ENCODE assay signal across 34 cellular contexts in the genomic region with DNA sequence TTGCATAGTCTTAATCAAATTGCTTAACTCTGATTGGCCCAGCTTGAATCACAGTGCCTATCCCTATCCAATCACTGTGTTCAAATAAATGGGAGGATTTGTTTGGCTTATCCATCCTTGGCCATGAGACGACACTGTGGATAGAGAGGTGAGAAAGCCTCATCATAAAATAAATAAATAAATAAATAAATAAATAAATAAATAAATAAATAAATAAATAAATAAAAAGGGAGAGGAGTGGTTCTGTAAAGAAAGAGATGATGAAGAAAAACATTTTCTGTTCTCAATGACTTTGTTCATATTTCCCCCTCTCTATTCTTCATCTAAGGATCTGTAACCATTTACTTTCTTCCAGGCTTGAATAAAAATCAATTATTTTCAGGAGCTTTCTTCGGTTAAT.
"Had no signal": no experiment of that assay in that cellular context is flagged by ENCODE, and none has a peak within 500 bp of the region (broad histone marks: within the 10 kb centered on the region; RNA-seq: fewer than 3 reads in every experiment).

No MANE protein-coding gene starts in this region.

- ATAC-seq: activated naive CD4-positive, alpha-beta T cell treated with anti-CD3 and anti-CD28 coated beads, Interleukin-2, amount 50 U/mL, for 72 hours; activated naive CD8-positive, alpha-beta T cell treated with anti-CD3 and anti-CD28 coated beads, Interleukin-2, amount 50 U/mL, for 24 hours; activated T-cell treated with anti-CD3 and anti-CD28 coated beads, Interleukin-2, amount 50 U/mL, for 4 hours; activated T-cell treated with anti-CD3 and anti-CD28 coated beads, Interleukin-2, amount 50 U/mL, for 72 hours; activated T-helper 17 cell treated with anti-CD3 and anti-CD28 coated beads, Interleukin-2, amount 50 U/mL, for 72 hours; body of pancreas had no signal

- DNase-seq: activated effector memory CD4-positive, alpha-beta T cell treated with anti-CD3 and anti-CD28 coated beads, Interleukin-2, amount 50 U/mL, for 16 hours; activated effector memory CD4-positive, alpha-beta T cell treated with Interleukin-2 at 50 U/mL for 16 hours; activated gamma-delta T cell; activated gamma-delta T cell treated with Interleukin-2 at 50 U/mL for 16 hours; activated naive CD4-positive, alpha-beta T cell; activated naive CD4-positive, alpha-beta T cell treated with anti-CD3 and anti-CD28 coated beads for 36 hours; activated naive CD4-positive, alpha-beta T cell treated with anti-CD3 and anti-CD28 coated beads, Interleukin-2, amount 10 ng/mL, durations not matched to agents 7 days and 5 days; activated naive CD4-positive, alpha-beta T cell treated with anti-CD3 and anti-CD28 coated beads, Interleukin-2, amount 50 U/mL, for 16 hours; activated naive CD4-positive, alpha-beta T cell treated with Interleukin-2 at 50 U/mL for 16 hours; activated naive CD8-positive, alpha-beta T cell treated with anti-CD3 and anti-CD28 coated beads for 36 hours; activated naive CD8-positive, alpha-beta T cell treated with anti-CD3 and anti-CD28 coated beads, Interleukin-2, amount 10 ng/mL, durations not matched to agents 7 days and 5 days; activated naive CD8-positive, alpha-beta T cell treated with anti-CD3 and anti-CD28 coated beads, Interleukin-2, amount 50 U/mL, for 24 hours; activated T-cell treated with anti-CD3 and anti-CD28 coated beads, Interleukin-2, amount 50 U/mL, for 1 hour; activated T-cell treated with anti-CD3 and anti-CD28 coated beads, Interleukin-2, amount 50 U/mL, for 24 hours; activated T-cell treated with anti-CD3 and anti-CD28 coated beads, Interleukin-2, amount 50 U/mL, for 4 hours; activated T-cell treated with anti-CD3 and anti-CD28 coated beads, Interleukin-2, amount 50 U/mL, for 48 hours; activated T-cell treated with anti-CD3 and anti-CD28 coated beads, Interleukin-2, amount 50 U/mL, for 72 hours; adrenal gland; amniotic stem cell; amygdala; anterior cingulate cortex; aorta; body of pancreas; brain microvascular endothelial cell; caudate nucleus; central memory CD4-positive, alpha-beta T cell; cerebellar nuclear complex had no signal

- H3K9me3 ChIP-seq: adrenal gland, ascending aorta, body of pancreas, breast epithelium had no signal

- H3K36me3 ChIP-seq: adrenal gland, ascending aorta, brain microvascular endothelial cell, breast epithelium, cardiac muscle cell had no signal

- H3K27ac ChIP-seq: adrenal gland, ascending aorta, body of pancreas, brain microvascular endothelial cell, breast epithelium, cardiac muscle cell had no signal

- H3K4me1 ChIP-seq: adrenal gland, ascending aorta, body of pancreas, breast epithelium had no signal

- FAIRE-seq: astrocyte, bronchial epithelial cell had no signal

- H3K4me3 ChIP-seq: adrenal gland, ascending aorta, body of pancreas, breast epithelium, cardiac muscle cell had no signal
